ENCODE assay signal across 9 cellular contexts in genomic region chr12:4278582-4278939, GRCh38. TPM values are rescaled to one million over a fixed set of nuclear protein-coding genes. Genes with fewer than 3 reads are reported as not detected.
A peak's percentile ranks its signal among the peaks of the same experiment; 100 is the strongest.
DNase-seq lines count a peak whose midpoint lies in the region; ATAC-seq lines count a peak whose summit lies in the region.
"Had no signal": no experiment of that assay in that cellular context is flagged by ENCODE, and none has a peak within 500 bp of the region (broad histone marks: within the 10 kb centered on the region; RNA-seq: fewer than 3 reads in every experiment).

No MANE protein-coding gene starts in this region.

- peak overlapping the region; percentile 69 for H3K27ac Mint-ChIP-seq in activated CD4-positive, alpha-beta T cell treated with anti-CD3 and anti-CD28 coated beads, Interleukin-2, amount 10 ng/mL, durations not matched to agents 24 days and 14 days
- H3K27ac Mint-ChIP-seq in activated T-helper 2 cell treated with anti-CD3 and anti-CD28 coated beads, Interferon-gamma antibody, Interleukin-2, Interleukin-4, amounts not matched to agents 10 μg/mL and 5 μg/mL and 100 μg/mL, durations not matched to agents 14 hours and 24 hours and 36 hours, result peak overlapping the region; percentile 36
- H3K27ac Mint-ChIP-seq in stimulated activated naive CD8-positive, alpha-beta T cell treated with anti-CD3 and anti-CD28 coated beads, Interleukin-15, amount 100 ng/mL, for 72 hours, result peak overlapping the region; percentile 55 to 85

- ATAC-seq in stimulated activated naive CD8-positive, alpha-beta T cell treated with anti-CD3 and anti-CD28 coated beads, Interleukin-15, amount 100 ng/mL, for 72 hours, result no peak

- H3K9me3 Mint-ChIP-seq in activated CD4-positive, alpha-beta T cell treated with anti-CD3 and anti-CD28 coated beads, Interleukin-2, amount 10 ng/mL, durations not matched to agents 24 days and 14 days, result no peaks in the 10 kb centered on the region
- no peaks in the 10 kb centered on the region for H3K9me3 Mint-ChIP-seq in activated T-helper 2 cell treated with anti-CD3 and anti-CD28 coated beads, Interferon-gamma antibody, Interleukin-2, Interleukin-4, amounts not matched to agents 10 μg/mL and 5 μg/mL and 100 μg/mL, durations not matched to agents 14 hours and 24 hours and 36 hours
- H3K9me3 Mint-ChIP-seq in stimulated activated naive CD8-positive, alpha-beta T cell treated with anti-CD3 and anti-CD28 coated beads, Interleukin-15, amount 100 ng/mL, for 72 hours, result no peaks in the 10 kb centered on the region

- intact Hi-C loops in activated CD4-positive, alpha-beta T cell treated with anti-CD3 and anti-CD28 coated beads, Interleukin-2, amount 10 ng/mL, durations not matched to agents 24 days and 14 days (cut with micrococcal nuclease), result no loop called here
- intact Hi-C loops in activated T-helper 2 cell treated with anti-CD3 and anti-CD28 coated beads, Interferon-gamma antibody, Interleukin-2, Interleukin-4, amounts not matched to agents 10 μg/mL and 5 μg/mL and 100 μg/mL, durations not matched to agents 14 hours and 24 hours and 36 hours (cut with micrococcal nuclease), result no loop called here

- no peaks in the 10 kb centered on the region for H3K27me3 Mint-ChIP-seq in activated CD4-positive, alpha-beta T cell treated with anti-CD3 and anti-CD28 coated beads, Interleukin-2, amount 10 ng/mL, durations not matched to agents 24 days and 14 days
- H3K27me3 Mint-ChIP-seq in activated T-helper 2 cell treated with anti-CD3 and anti-CD28 coated beads, Interferon-gamma antibody, Interleukin-2, Interleukin-4, amounts not matched to agents 10 μg/mL and 5 μg/mL and 100 μg/mL, durations not matched to agents 14 hours and 24 hours and 36 hours (ENCODE audit: low read depth), result no peaks in the 10 kb centered on the region
- no peaks in the 10 kb centered on the region for H3K27me3 Mint-ChIP-seq in stimulated activated naive CD8-positive, alpha-beta T cell treated with anti-CD3 and anti-CD28 coated beads, Interleukin-15, amount 100 ng/mL, for 72 hours

- no peak for DNase-seq in activated CD4-positive, alpha-beta T cell treated with anti-CD3 and anti-CD28 coated beads, Interleukin-2, amount 10 ng/mL, durations not matched to agents 24 days and 14 days
- DNase-seq in activated CD4-positive, alpha-beta T cell treated with anti-CD3 and anti-CD28 coated beads, Interleukin-2, amount 50 U/mL, for 1 hour, result no peak
- no peak for DNase-seq in activated T-helper 2 cell treated with anti-CD3 and anti-CD28 coated beads, Interferon-gamma antibody, Interleukin-2, Interleukin-4, amounts not matched to agents 10 μg/mL and 5 μg/mL and 100 μg/mL, durations not matched to agents 14 hours and 24 hours and 36 hours (ENCODE audit: low spot score)
- DNase-seq in islet precursor cell, result peak; percentile 73
- no peak for DNase-seq in stimulated activated naive CD8-positive, alpha-beta T cell treated with anti-CD3 and anti-CD28 coated beads, Interleukin-15, amount 100 ng/mL, for 72 hours
- DNase-seq in HuH-7 (ENCODE audit: low spot score), result no peak
- DNase-seq in NCI-H187 (lab: John Stamatoyannopoulos, UW), result no peak
- DNase-seq in NCI-H226, result no peak
- DNase-seq: stimulated activated CD4-positive, alpha-beta T cell treated with anti-CD3 and anti-CD28 coated beads, Interleukin-4, amount 100 ng/mL, for 1 hour had no signal

- H3K4me3 Mint-ChIP-seq in activated CD4-positive, alpha-beta T cell treated with anti-CD3 and anti-CD28 coated beads, Interleukin-2, amount 10 ng/mL, durations not matched to agents 24 days and 14 days, result peak overlapping the region; percentile 97
- H3K4me3 Mint-ChIP-seq in activated T-helper 2 cell treated with anti-CD3 and anti-CD28 coated beads, Interferon-gamma antibody, Interleukin-2, Interleukin-4, amounts not matched to agents 10 μg/mL and 5 μg/mL and 100 μg/mL, durations not matched to agents 14 hours and 24 hours and 36 hours (ENCODE audit: low read depth), result peak overlapping the region; percentile 95
- H3K4me3 Mint-ChIP-seq in stimulated activated naive CD8-positive, alpha-beta T cell treated with anti-CD3 and anti-CD28 coated beads, Interleukin-15, amount 100 ng/mL, for 72 hours, result peak overlapping the region; percentile 99

- H3K36me3 Mint-ChIP-seq in activated CD4-positive, alpha-beta T cell treated with anti-CD3 and anti-CD28 coated beads, Interleukin-2, amount 10 ng/mL, durations not matched to agents 24 days and 14 days (ENCODE audit: low read depth), result peaks cover 87% of the 10 kb centered on the region
- peaks cover 92% of the 10 kb centered on the region for H3K36me3 Mint-ChIP-seq in activated T-helper 2 cell treated with anti-CD3 and anti-CD28 coated beads, Interferon-gamma antibody, Interleukin-2, Interleukin-4, amounts not matched to agents 10 μg/mL and 5 μg/mL and 100 μg/mL, durations not matched to agents 14 hours and 24 hours and 36 hours (ENCODE audit: low read depth)

- peaks cover 60% of the 10 kb centered on the region for H3K4me1 Mint-ChIP-seq in activated CD4-positive, alpha-beta T cell treated with anti-CD3 and anti-CD28 coated beads, Interleukin-2, amount 10 ng/mL, durations not matched to agents 24 days and 14 days
- peaks cover 49% of the 10 kb centered on the region for H3K4me1 Mint-ChIP-seq in activated T-helper 2 cell treated with anti-CD3 and anti-CD28 coated beads, Interferon-gamma antibody, Interleukin-2, Interleukin-4, amounts not matched to agents 10 μg/mL and 5 μg/mL and 100 μg/mL, durations not matched to agents 14 hours and 24 hours and 36 hours (ENCODE audit: low read depth)
- H3K4me1 Mint-ChIP-seq in stimulated activated naive CD8-positive, alpha-beta T cell treated with anti-CD3 and anti-CD28 coated beads, Interleukin-15, amount 100 ng/mL, for 72 hours, result peaks cover 71% of the 10 kb centered on the region

RNA-seq across cellular contexts. Expression of gene CCND2, which starts 5.0 kb away (rescaled TPM):
- 607 and 615 TPM in 2 replicates for total RNA-seq in activated CD4-positive, alpha-beta T cell treated with anti-CD3 and anti-CD28 coated beads, Interleukin-2, amount 10 ng/mL, durations not matched to agents 24 days and 14 days
- total RNA-seq in activated T-helper 2 cell treated with anti-CD3 and anti-CD28 coated beads, Interferon-gamma antibody, Interleukin-2, Interleukin-4, amounts not matched to agents 10 μg/mL and 5 μg/mL and 100 μg/mL, durations not matched to agents 14 hours and 24 hours and 36 hours, result 557 and 561 TPM in 2 replicates

RNA-seq across cellular contexts. Expression of gene TIGAR, which starts 42.5 kb away (rescaled TPM):
- total RNA-seq in activated CD4-positive, alpha-beta T cell treated with anti-CD3 and anti-CD28 coated beads, Interleukin-2, amount 10 ng/mL, durations not matched to agents 24 days and 14 days, result 13.4 TPM in 2 replicates
- 8.7 and 9.5 TPM in 2 replicates for total RNA-seq in activated T-helper 2 cell treated with anti-CD3 and anti-CD28 coated beads, Interferon-gamma antibody, Interleukin-2, Interleukin-4, amounts not matched to agents 10 μg/mL and 5 μg/mL and 100 μg/mL, durations not matched to agents 14 hours and 24 hours and 36 hours
